In the genomic region with DNA sequence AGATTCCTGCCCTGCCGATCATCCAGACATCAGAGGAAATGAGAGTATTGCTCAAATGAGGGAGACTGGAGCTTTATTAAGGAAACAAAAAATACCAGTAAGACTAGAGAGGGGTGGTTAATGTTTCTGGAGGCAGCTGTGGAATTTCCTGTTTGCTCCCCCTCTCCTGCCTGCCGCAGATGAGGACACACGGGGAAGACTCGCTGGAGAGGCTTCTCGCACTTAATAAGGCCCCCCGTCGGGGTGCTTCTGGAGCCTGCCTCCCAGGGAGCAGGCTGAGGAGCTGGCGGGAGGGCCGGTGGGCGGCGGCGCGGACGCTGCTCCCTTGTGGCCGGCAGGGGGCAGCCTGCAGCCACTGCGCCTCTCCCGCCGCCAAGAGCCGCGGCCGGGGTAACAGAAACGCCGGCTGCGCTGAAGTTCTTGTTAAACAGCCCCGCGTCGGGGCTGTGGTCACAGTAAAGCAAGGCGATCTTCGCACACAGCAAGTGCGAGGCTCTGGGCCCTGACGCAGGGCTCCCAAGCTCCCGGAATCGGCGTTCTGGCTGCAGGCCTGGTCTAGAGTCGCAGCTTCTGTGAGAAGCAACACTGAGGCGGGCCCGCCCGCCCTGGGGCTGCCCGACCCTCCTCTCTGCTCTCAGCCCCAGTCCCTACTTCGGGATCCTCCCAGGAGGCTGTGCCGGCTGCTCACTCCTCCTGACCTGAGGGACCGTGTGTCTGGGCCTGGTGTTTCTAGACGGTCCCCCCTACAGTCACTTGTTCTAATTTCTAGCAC, we compare ENCODE assay signal across 8 cellular contexts. TPM values are rescaled to one million over a fixed set of nuclear protein-coding genes. Genes with fewer than 3 reads are reported as not detected.
A peak's percentile ranks its signal among the peaks of the same experiment; 100 is the strongest.
DNase-seq lines count a peak whose midpoint lies in the region; ATAC-seq and TF ChIP-seq lines count a peak whose summit lies in the region.

No MANE protein-coding gene starts in this region.

- no peak overlapping the region for H3K27ac Mint-ChIP-seq in activated CD4-positive, alpha-beta T cell treated with anti-CD3 and anti-CD28 coated beads, Interleukin-2, amount 10 ng/mL, durations not matched to agents 24 days and 14 days

- H3K27me3 Mint-ChIP-seq in activated CD4-positive, alpha-beta T cell treated with anti-CD3 and anti-CD28 coated beads, Interleukin-2, amount 10 ng/mL, durations not matched to agents 24 days and 14 days = peaks cover 5% of the 10 kb centered on the region

- ATAC-seq in HG03139 (IDR thresholded peaks at IDR 0.05; ENCODE audit: unreplicated experiment) = no peak

- intact Hi-C loops in activated CD4-positive, alpha-beta T cell treated with anti-CD3 and anti-CD28 coated beads, Interleukin-2, amount 10 ng/mL, durations not matched to agents 24 days and 14 days (cut with micrococcal nuclease) = loop anchor here (1.0 kb wide), 1 partner anchor 256 kb away; no protein-coding TSS in a partner anchor
- intact Hi-C loops in lower leg skin (cut with DNase I; ENCODE audit: low total_unique reads) = loop anchor here (10.0 kb wide), 1 partner anchor 383 kb away; no protein-coding TSS in a partner anchor

- WGBS in lower leg skin, 2 donors = 12 to 13% methylated on average over 21 to 28 of the region's 43 CpGs

- no peaks in the 10 kb centered on the region for H3K9me3 Mint-ChIP-seq in activated CD4-positive, alpha-beta T cell treated with anti-CD3 and anti-CD28 coated beads, Interleukin-2, amount 10 ng/mL, durations not matched to agents 24 days and 14 days

- H3K36me3 Mint-ChIP-seq in activated CD4-positive, alpha-beta T cell treated with anti-CD3 and anti-CD28 coated beads, Interleukin-2, amount 10 ng/mL, durations not matched to agents 24 days and 14 days (ENCODE audit: low read depth) = peaks cover 28% of the 10 kb centered on the region

- H3K4me1 Mint-ChIP-seq in activated CD4-positive, alpha-beta T cell treated with anti-CD3 and anti-CD28 coated beads, Interleukin-2, amount 10 ng/mL, durations not matched to agents 24 days and 14 days = peaks cover 17% of the 10 kb centered on the region

- DNase-seq in A172 (ENCODE audit: low spot score) (peak; percentile 95), NCI-H2171 (lab: John Stamatoyannopoulos, UW) (peak; percentile 83), dedifferentiated amniotic fluid mesenchymal stem cell (ENCODE audit: extremely low spot score) (peak; percentile 65), lower leg skin (ENCODE audit: low spot score in 2 of 2) (peak; percentile 34 to 94)
- DNase-seq in activated CD4-positive, alpha-beta T cell treated with anti-CD3 and anti-CD28 coated beads, Interleukin-2, amount 10 ng/mL, durations not matched to agents 24 days and 14 days = peak; percentile 89
- peak; percentile 67 for DNase-seq in stimulated activated CD4-positive, alpha-beta T cell treated with anti-CD3 and anti-CD28 coated beads, Interleukin-4, amount 100 ng/mL, for 1 hour

- no peak overlapping the region for H3K4me3 Mint-ChIP-seq in activated CD4-positive, alpha-beta T cell treated with anti-CD3 and anti-CD28 coated beads, Interleukin-2, amount 10 ng/mL, durations not matched to agents 24 days and 14 days

- peak; percentile 28 for TF ChIP-seq POLR2A in GM19193 (IDR thresholded peaks at IDR 0.05; ENCODE audit: extremely low read depth, insufficient read depth, insufficient read length)
- TF ChIP-seq POLR2A in lower leg skin (IDR thresholded peaks at IDR 0.05) = no peak

- no peak overlapping the region for H3K4me3 ChIP-seq in lower leg skin (ENCODE audit: low read depth, poor library complexity, severe bottlenecking)

- TF ChIP-seq CTCF in lower leg skin (IDR thresholded peaks at IDR 0.05) = peak in 1 of 3 donors; percentile 67

RNA-seq across cellular contexts. Expression of a gene that starts 17.4 kb away (rescaled TPM):
- total RNA-seq in A172 (2014; rRNA removed; shearing (Covaris generic)) = 48.8 and 50.8 TPM in 2 replicates
- 64.3 and 66.4 TPM in 2 replicates for total RNA-seq in activated CD4-positive, alpha-beta T cell treated with anti-CD3 and anti-CD28 coated beads, Interleukin-2, amount 10 ng/mL, durations not matched to agents 24 days and 14 days
- total RNA-seq in lower leg skin = 10 to 100 TPM; 57.5 to 93.6 (median 68.1) TPM

RNA-seq across cellular contexts. Expression of a gene that starts 24.8 kb away (rescaled TPM):
- 6.8 and 6.9 TPM in 2 replicates for total RNA-seq in A172 (2014; rRNA removed; shearing (Covaris generic))
- total RNA-seq in activated CD4-positive, alpha-beta T cell treated with anti-CD3 and anti-CD28 coated beads, Interleukin-2, amount 10 ng/mL, durations not matched to agents 24 days and 14 days = not detected in 2 replicates
- total RNA-seq in lower leg skin = under 1 TPM in 1 of 4 donors, not detected in 3; 0.45 TPM

RNA-seq across cellular contexts. Expression of a gene that starts 32.3 kb away (rescaled TPM):
- total RNA-seq in A172 (2014; rRNA removed; shearing (Covaris generic)) = not detected in 2 replicates
- total RNA-seq in activated CD4-positive, alpha-beta T cell treated with anti-CD3 and anti-CD28 coated beads, Interleukin-2, amount 10 ng/mL, durations not matched to agents 24 days and 14 days = not detected in 2 replicates
- not detected for total RNA-seq in lower leg skin
